ENCODE assay signal across 13 cellular contexts in genomic region chr2:202643012-202643858, GRCh38. TPM values are rescaled to one million over a fixed set of nuclear protein-coding genes. Genes with fewer than 3 reads are reported as not detected.
A peak's percentile ranks its signal among the peaks of the same experiment; 100 is the strongest.
DNase-seq lines count a peak whose midpoint lies in the region; ATAC-seq, FAIRE-seq and TF ChIP-seq lines count a peak whose summit lies in the region.
"Had no signal": no experiment of that assay in that cellular context is flagged by ENCODE, and none has a peak within 500 bp of the region (broad histone marks: within the 10 kb centered on the region; RNA-seq: fewer than 3 reads in every experiment).

No MANE protein-coding gene starts in this region.

- BruUV-seq in A673 (replicated peaks; lab: Mats Ljungman, UMichigan): no TSS peak

- peak overlapping the region; percentile 64 to 89 (median 72) for H3K4me3 Mint-ChIP-seq in CD4-positive, alpha-beta memory T cell
- H3K4me3 Mint-ChIP-seq in activated T-helper 2 cell treated with anti-CD3 and anti-CD28 coated beads, Interferon-gamma antibody, Interleukin-2, Interleukin-4, amounts not matched to agents 10 μg/mL and 5 μg/mL and 100 μg/mL, durations not matched to agents 14 hours and 24 hours and 36 hours (ENCODE audit: low read depth): peak overlapping the region; percentile 51
- no peak overlapping the region for H3K4me3 Mint-ChIP-seq in osteocyte (ENCODE audit: unreplicated experiment)

- peak overlapping the region; percentile 27 for H3K27ac ChIP-seq in CD4-positive, alpha-beta memory T cell (ENCODE audit: low read depth, low read length)
- H3K27ac ChIP-seq in A673 (ENCODE audit: low read depth, low read length, poor library complexity, severe bottlenecking): no peak overlapping the region
- H3K27ac ChIP-seq: WERI-Rb-1 had no signal

- ATAC-seq in mucosa of descending colon: peak; percentile 78
- ATAC-seq: left ventricle myocardium superior, PC-3, sciatic nerve had no signal

- CTCF ChIA-PET in CD4-positive, alpha-beta memory T cell (lab: Charles Lee; ENCODE audit: partially characterized antibody): interaction anchor here (1.0 to 1.5 kb wide), 4 partner anchors 9 to 55 kb away, joined by 3 to 4 read pairs (median 4); partner anchors contain the start of gene FAM117B
- CTCF ChIA-PET in A673 (lab: Charles Lee): no interaction called here

- no peaks in the 10 kb centered on the region for H3K36me3 Mint-ChIP-seq in CD4-positive, alpha-beta memory T cell
- H3K36me3 Mint-ChIP-seq in activated T-helper 2 cell treated with anti-CD3 and anti-CD28 coated beads, Interferon-gamma antibody, Interleukin-2, Interleukin-4, amounts not matched to agents 10 μg/mL and 5 μg/mL and 100 μg/mL, durations not matched to agents 14 hours and 24 hours and 36 hours (ENCODE audit: low read depth): no peaks in the 10 kb centered on the region
- no peaks in the 10 kb centered on the region for H3K36me3 Mint-ChIP-seq in osteocyte (ENCODE audit: unreplicated experiment)

- no peaks in the 10 kb centered on the region for H3K27me3 ChIP-seq in CD4-positive, alpha-beta memory T cell (ENCODE audit: insufficient read depth, low read length)
- H3K27me3 ChIP-seq in A673 (replicated peaks; ENCODE audit: insufficient read depth, low read depth, low read length, poor library complexity): no peaks in the 10 kb centered on the region

- DNase-seq in CD4-positive, alpha-beta memory T cell: peak in 4 of 5 donors; percentile 65 to 68 (median 65)
- DNase-seq in HT-29 (ENCODE audit: low spot score) (peak; percentile 59), mucosa of descending colon (no peak), A673 (ENCODE audit: low spot score) (no peak), GOT3 (lab: John Stamatoyannopoulos, UW) (no peak), frontal cortex (ENCODE audit: low spot score in 2 of 2) (no peak), osteocyte (ENCODE audit: extremely low spot score, unreplicated experiment) (no peak)
- DNase-seq in activated T-helper 2 cell treated with anti-CD3 and anti-CD28 coated beads, Interferon-gamma antibody, Interleukin-2, Interleukin-4, amounts not matched to agents 10 μg/mL and 5 μg/mL and 100 μg/mL, durations not matched to agents 14 hours and 24 hours and 36 hours (ENCODE audit: low spot score): no peak
- DNase-seq: left ventricle myocardium superior, PC-3, WERI-Rb-1 had no signal

- no peaks in the 10 kb centered on the region for H3K27me3 Mint-ChIP-seq in CD4-positive, alpha-beta memory T cell
- H3K27me3 Mint-ChIP-seq in activated T-helper 2 cell treated with anti-CD3 and anti-CD28 coated beads, Interferon-gamma antibody, Interleukin-2, Interleukin-4, amounts not matched to agents 10 μg/mL and 5 μg/mL and 100 μg/mL, durations not matched to agents 14 hours and 24 hours and 36 hours (ENCODE audit: low read depth): no peaks in the 10 kb centered on the region
- H3K27me3 Mint-ChIP-seq in osteocyte (ENCODE audit: unreplicated experiment): no peaks in the 10 kb centered on the region

- peaks cover 0 to 2% (median 0%) of the 10 kb centered on the region in 8 donors for H3K9me3 Mint-ChIP-seq in CD4-positive, alpha-beta memory T cell
- H3K9me3 Mint-ChIP-seq in activated T-helper 2 cell treated with anti-CD3 and anti-CD28 coated beads, Interferon-gamma antibody, Interleukin-2, Interleukin-4, amounts not matched to agents 10 μg/mL and 5 μg/mL and 100 μg/mL, durations not matched to agents 14 hours and 24 hours and 36 hours: no peaks in the 10 kb centered on the region
- no peaks in the 10 kb centered on the region for H3K9me3 Mint-ChIP-seq in osteocyte (ENCODE audit: unreplicated experiment)

- H3K4me1 Mint-ChIP-seq in CD4-positive, alpha-beta memory T cell: peaks cover 35 to 59% (median 50%) of the 10 kb centered on the region in 4 donors
- H3K4me1 Mint-ChIP-seq in activated T-helper 2 cell treated with anti-CD3 and anti-CD28 coated beads, Interferon-gamma antibody, Interleukin-2, Interleukin-4, amounts not matched to agents 10 μg/mL and 5 μg/mL and 100 μg/mL, durations not matched to agents 14 hours and 24 hours and 36 hours (ENCODE audit: low read depth): peaks cover 44% of the 10 kb centered on the region
- H3K4me1 Mint-ChIP-seq in osteocyte (ENCODE audit: unreplicated experiment): no peaks in the 10 kb centered on the region

- POLR2A ChIA-PET in CD4-positive, alpha-beta memory T cell (lab: Charles Lee; ENCODE audit: partially characterized antibody): interaction anchor here (0.6 to 3.1 kb wide), 11 partner anchors 8 to 1779 kb away, joined by 3 to 56 read pairs (median 3); partner anchors contain the start of genes CYP20A1 and FAM117B
- POLR2A ChIA-PET in A673 (lab: Charles Lee; ENCODE audit: low non-redundant PET): no interaction called here

- no peaks in the 10 kb centered on the region for H3K36me3 ChIP-seq in CD4-positive, alpha-beta memory T cell (ENCODE audit: insufficient read depth, low read length)
- H3K36me3 ChIP-seq in mucosa of descending colon (ENCODE audit: low read depth) (no peaks in the 10 kb centered on the region), A673 (ENCODE audit: insufficient read depth, low read length, poor library complexity, severe bottlenecking) (no peaks in the 10 kb centered on the region)
- H3K36me3 ChIP-seq: WERI-Rb-1 had no signal

- peaks cover 84% of the 10 kb centered on the region for H3K4me1 ChIP-seq in CD4-positive, alpha-beta memory T cell (ENCODE audit: insufficient read depth, low read length)
- H3K4me1 ChIP-seq in mucosa of descending colon (ENCODE audit: low read depth) (peaks cover 20% of the 10 kb centered on the region), A673 (ENCODE audit: insufficient read depth, low read length, poor library complexity, severe bottlenecking) (peaks cover 14% of the 10 kb centered on the region)

- no peaks in the 10 kb centered on the region for H3K9me3 ChIP-seq in CD4-positive, alpha-beta memory T cell (ENCODE audit: control insufficient read depth in 1 of 2, low read length in 2 of 2)
- H3K9me3 ChIP-seq in mucosa of descending colon (no peaks in the 10 kb centered on the region), A673 (ENCODE audit: low read depth, low read length, poor library complexity, severe bottlenecking) (no peaks in the 10 kb centered on the region)

- intact Hi-C loops in CD4-positive, alpha-beta memory T cell (cut with micrococcal nuclease): loop anchor here (1.0 kb wide), 1 partner anchor 9 kb away; the partner anchor contains the start of gene FAM117B
- intact Hi-C loops in activated T-helper 2 cell treated with anti-CD3 and anti-CD28 coated beads, Interferon-gamma antibody, Interleukin-2, Interleukin-4, amounts not matched to agents 10 μg/mL and 5 μg/mL and 100 μg/mL, durations not matched to agents 14 hours and 24 hours and 36 hours (cut with micrococcal nuclease): loop anchor here (1.0 kb wide), 1 partner anchor 23 kb away; no protein-coding TSS in a partner anchor
- intact Hi-C loops in mucosa of descending colon (cut with DNase I, micrococcal nuclease): no loop called here
- intact Hi-C loops in A673 (cut with micrococcal nuclease; ENCODE audit: unreplicated experiment): no loop called here

- FAIRE-seq in frontal cortex (lab: Jason Lieb, UNC): no peak
- FAIRE-seq: astrocyte had no signal

- peak overlapping the region in 6 of 7 donors; percentile 69 to 88 (median 86) for H3K27ac Mint-ChIP-seq in CD4-positive, alpha-beta memory T cell
- H3K27ac Mint-ChIP-seq in activated T-helper 2 cell treated with anti-CD3 and anti-CD28 coated beads, Interferon-gamma antibody, Interleukin-2, Interleukin-4, amounts not matched to agents 10 μg/mL and 5 μg/mL and 100 μg/mL, durations not matched to agents 14 hours and 24 hours and 36 hours: peak overlapping the region; percentile 85
- H3K27ac Mint-ChIP-seq in osteocyte (ENCODE audit: unreplicated experiment): no peak overlapping the region

- TF ChIP-seq CTCF in mucosa of descending colon (IDR thresholded peaks at IDR 0.05) (no peak), A673 (conservative IDR thresholded peaks at IDR 0.05; ENCODE audit: low read depth, low read length) (no peak), osteocyte (IDR thresholded peaks at IDR 0.05) (no peak)

- H3K4me3 ChIP-seq in CD4-positive, alpha-beta memory T cell (ENCODE audit: low read length in 2 of 2): peak overlapping the region; percentile 4 to 13
- H3K4me3 ChIP-seq in mucosa of descending colon: no peak overlapping the region
- no peak overlapping the region for H3K4me3 ChIP-seq in A673 (ENCODE audit: low read depth, low read length, poor library complexity, severe bottlenecking)

RNA-seq across cellular contexts. Expression of gene FAM117B, which starts 8.5 kb away (rescaled TPM):
- 10 to 100 TPM; 26.2 to 27.1 TPM for total RNA-seq in CD4-positive, alpha-beta memory T cell
- polyA plus RNA-seq in CD4-positive, alpha-beta memory T cell: 10 to 100 TPM in 1 of 2 donors, 1 to 10 TPM in 1; 4.8 to 11.9 TPM
- total RNA-seq in HT-29 (2014; rRNA removed; shearing (Covaris generic)): 6.5 and 9.9 TPM in 2 replicates
- 8.3 and 9.2 TPM in 2 replicates for total RNA-seq in activated T-helper 2 cell treated with anti-CD3 and anti-CD28 coated beads, Interferon-gamma antibody, Interleukin-2, Interleukin-4, amounts not matched to agents 10 μg/mL and 5 μg/mL and 100 μg/mL, durations not matched to agents 14 hours and 24 hours and 36 hours
- 10 to 100 TPM; 11.5 to 21.7 (median 15.4) TPM for total RNA-seq in mucosa of descending colon
- total RNA-seq in A673 (2021): 13.3 and 14.2 TPM in 2 replicates
- total RNA-seq in frontal cortex: 45.7 TPM
- 8.4 and 9.6 TPM in 2 replicates for total RNA-seq in osteocyte

Comparison
In these comparisons a context has a peak if more than half of its experiments do, and no peak if none do; other contexts are left out.
1. DNase-seq: peak in CD4-positive, alpha-beta memory T cell (4 of 5) and HT-29 (single experiment); none in activated T-helper 2 cell treated with anti-CD3 and anti-CD28 coated beads, Interferon-gamma antibody, Interleukin-2, Interleukin-4, amounts not matched to agents 10 μg/mL and 5 μg/mL and 100 μg/mL, durations not matched to agents 14 hours and 24 hours and 36 hours (single experiment), mucosa of descending colon (0 of 3), A673 (single experiment), GOT3 (single experiment), frontal cortex (0 of 2) and osteocyte (single experiment).
2. H3K4me3 ChIP-seq: peak in CD4-positive, alpha-beta memory T cell (2 of 2); none in mucosa of descending colon (single experiment) and A673 (single experiment).
3. intact Hi-C loops: an anchor here in CD4-positive, alpha-beta memory T cell (1.0 kb wide) and activated T-helper 2 cell treated with anti-CD3 and anti-CD28 coated beads, Interferon-gamma antibody, Interleukin-2, Interleukin-4, amounts not matched to agents 10 μg/mL and 5 μg/mL and 100 μg/mL, durations not matched to agents 14 hours and 24 hours and 36 hours (1.0 kb wide); none called in mucosa of descending colon and A673.